8 cellular contexts compared by ENCODE assay signal in the genomic region with DNA sequence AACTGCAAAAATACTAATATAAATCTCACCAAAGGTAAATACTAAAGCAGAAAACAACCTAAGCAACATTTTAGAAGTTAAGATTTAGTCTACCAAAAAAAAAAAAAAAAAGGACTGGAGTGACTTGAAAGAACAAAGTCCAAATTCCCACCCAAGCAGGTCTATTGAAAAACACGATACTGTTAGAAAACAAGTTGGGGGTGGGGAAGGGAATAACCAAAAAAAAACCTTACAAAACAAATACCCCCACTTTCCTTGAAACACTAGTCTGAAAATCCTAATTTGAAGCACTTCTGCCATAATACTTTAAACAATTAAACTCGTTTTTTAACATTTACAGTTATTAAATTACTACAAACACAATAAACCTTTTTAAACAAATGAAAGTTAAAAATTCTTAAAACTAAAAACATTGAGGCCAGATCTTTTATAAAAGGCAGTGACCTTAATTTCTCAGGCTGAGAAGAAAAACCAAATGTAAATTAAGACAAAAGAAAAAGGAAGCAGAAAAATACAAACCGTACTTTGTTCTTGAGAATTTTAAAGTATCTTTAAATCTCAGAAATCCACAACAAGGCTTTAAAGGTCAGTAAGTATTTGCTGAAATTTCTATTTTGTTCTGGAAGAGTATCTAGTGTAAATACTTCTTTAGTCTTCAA.
DNase-seq lines count a peak whose midpoint lies in the region; ATAC-seq, FAIRE-seq and TF ChIP-seq lines count a peak whose summit lies in the region.

No MANE protein-coding gene starts in this region.

- no peak for TF ChIP-seq CTCF in left ventricle myocardium inferior (IDR thresholded peaks at IDR 0.05; ENCODE audit: borderline replicate concordance)
- no peak for TF ChIP-seq CTCF in pancreas (IDR thresholded peaks at IDR 0.05)

- intact Hi-C loops in left ventricle myocardium inferior (cut with micrococcal nuclease): loop anchor here (10.0 kb wide), 1 partner anchor 53 kb away; no protein-coding TSS in a partner anchor
- intact Hi-C loops in Right ventricle myocardium superior (cut with DNase I): no loop called here
- intact Hi-C loops in pancreas (cut with DNase I): no loop called here
- intact Hi-C loops in posterior cingulate gyrus (cut with DNase I): loop anchor here (2.0 to 5.0 kb wide), 2 partner anchors 56 to 253 kb away; a partner anchor contains a TSS

- H3K4me1 ChIP-seq in left ventricle myocardium inferior (peaks cover 43% of the 10 kb centered on the region), pancreas (peaks cover 0 to 23% (median 4%) of the 10 kb centered on the region in 3 donors)

- no peak for FAIRE-seq in pancreas (lab: Jason Lieb, UNC)

- H3K36me3 ChIP-seq in left ventricle myocardium inferior (no peaks in the 10 kb centered on the region), pancreas (no peaks in the 10 kb centered on the region)

- H3K27ac ChIP-seq in left ventricle myocardium inferior (replicated peaks) (peak overlapping the region; percentile 89), pancreas (peak overlapping the region; percentile 89 to 99 (median 96))

- peak overlapping the region; percentile 66 for H3K4me3 ChIP-seq in left ventricle myocardium inferior
- peak overlapping the region; percentile 27 to 56 (median 42) for H3K4me3 ChIP-seq in pancreas

- DNase-seq in left ventricle myocardium inferior (no peak), Right ventricle myocardium superior (no peak), T-helper 17 cell (no peak), fibroblast of peridontal ligament (ENCODE audit: extremely low read depth) (peak; percentile 51), pancreas (no peak), posterior cingulate gyrus (no peak), GDM1 (lab: John Stamatoyannopoulos, UW) (no peak)

- H3K9me3 ChIP-seq in left ventricle myocardium inferior (replicated peaks) (no peaks in the 10 kb centered on the region), T-helper 17 cell (ENCODE audit: control insufficient read depth, low read length, poor library complexity, severe bottlenecking) (no peaks in the 10 kb centered on the region), pancreas (no peaks in the 10 kb centered on the region)

- no peaks in the 10 kb centered on the region for H3K27me3 Mint-ChIP-seq in T-helper 17 cell

- H3K27ac Mint-ChIP-seq in T-helper 17 cell: peak overlapping the region; percentile 97

- peaks cover 10% of the 10 kb centered on the region for H3K4me1 Mint-ChIP-seq in T-helper 17 cell

- peak overlapping the region; percentile 94 for H3K4me3 Mint-ChIP-seq in T-helper 17 cell

- H3K27me3 ChIP-seq in left ventricle myocardium inferior (ENCODE audit: low read depth) (no peaks in the 10 kb centered on the region), pancreas (no peaks in the 10 kb centered on the region)

- WGBS in pancreas, 2 donors: 0% methylated on average over 3 of the region's 3 CpGs

- no peak for ATAC-seq in Right ventricle myocardium superior (ENCODE audit: poor library complexity)
- ATAC-seq in T-helper 17 cell: no peak
- ATAC-seq in pancreas: peak; percentile 42 to 57 (median 48)
- no peak for ATAC-seq in GM19455 (IDR thresholded peaks at IDR 0.05; ENCODE audit: unreplicated experiment)

- H3K36me3 Mint-ChIP-seq in T-helper 17 cell (ENCODE audit: low read depth): no peaks in the 10 kb centered on the region

Comparison
In these comparisons a context has a peak if more than half of its experiments do, and no peak if none do; other contexts are left out.
1. intact Hi-C loops: an anchor here in left ventricle myocardium inferior (10.0 kb wide) and posterior cingulate gyrus (2.0 to 5.0 kb wide); none called in Right ventricle myocardium superior and pancreas.
2. ATAC-seq: peak in pancreas (4 of 4); none in Right ventricle myocardium superior (single experiment), T-helper 17 cell (single experiment) and GM19455 (single experiment).